ENCODE assay signal across 9 cellular contexts in the genomic region with DNA sequence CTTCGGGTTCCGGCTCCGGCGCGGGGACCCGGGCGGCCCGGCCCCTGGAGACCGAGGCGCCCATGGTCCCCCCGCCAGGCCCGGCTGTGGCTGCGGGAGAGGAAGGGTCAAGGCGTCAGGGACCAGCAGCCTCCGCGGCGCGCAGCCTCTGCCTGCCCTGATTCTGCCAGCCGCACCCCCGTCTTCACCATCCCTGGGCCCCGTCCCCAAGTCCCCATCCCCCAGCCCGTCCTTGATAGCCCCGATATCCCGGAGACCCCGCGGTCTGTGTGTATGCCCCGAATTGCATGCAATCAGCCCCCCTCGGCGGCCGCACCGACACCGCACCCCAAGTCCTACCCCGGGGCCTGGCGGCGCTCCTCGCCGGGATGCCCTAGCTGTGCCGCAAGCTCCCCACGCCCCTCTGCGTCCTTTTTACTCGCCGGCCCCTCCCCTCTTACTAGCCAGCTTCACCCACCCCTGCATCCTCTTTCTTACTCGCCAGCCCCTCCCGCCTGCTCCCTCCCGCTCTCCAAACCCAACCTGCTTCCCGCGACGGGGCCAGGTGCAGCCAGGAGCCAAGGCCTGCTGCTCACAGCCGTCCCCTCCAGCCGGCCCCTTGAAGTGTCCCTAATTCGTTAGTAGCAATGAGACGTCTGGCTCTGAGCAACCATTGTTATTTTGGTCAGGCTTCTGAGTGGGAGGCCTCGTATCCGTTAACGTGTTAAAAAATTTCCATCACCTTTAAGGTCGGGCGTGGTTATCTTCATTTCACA. TPM values are rescaled to one million over a fixed set of nuclear protein-coding genes. Genes with fewer than 3 reads are reported as not detected.
A peak's percentile ranks its signal among the peaks of the same experiment; 100 is the strongest.
DNase-seq lines count a peak whose midpoint lies in the region; ATAC-seq, FAIRE-seq and TF ChIP-seq lines count a peak whose summit lies in the region.
"Had no signal": no experiment of that assay in that cellular context is flagged by ENCODE, and none has a peak within 500 bp of the region (broad histone marks: within the 10 kb centered on the region; RNA-seq: fewer than 3 reads in every experiment).

A gene with protein sequence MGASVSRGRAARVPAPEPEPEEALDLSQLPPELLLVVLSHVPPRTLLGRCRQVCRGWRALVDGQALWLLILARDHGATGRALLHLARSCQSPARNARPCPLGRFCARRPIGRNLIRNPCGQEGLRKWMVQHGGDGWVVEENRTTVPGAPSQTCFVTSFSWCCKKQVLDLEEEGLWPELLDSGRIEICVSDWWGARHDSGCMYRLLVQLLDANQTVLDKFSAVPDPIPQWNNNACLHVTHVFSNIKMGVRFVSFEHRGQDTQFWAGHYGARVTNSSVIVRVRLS (minus strand): TSS at position 386 of the 755 bp plus-strand sequence. CDS start 322 bp downstream, at position 64.

- POLR2A ChIA-PET in HepG2 (lab: Yijun Ruan, JAX): no interaction called here

- no peaks in the 10 kb centered on the region for H3K9me3 ChIP-seq in Peyer's patch
- no peaks in the 10 kb centered on the region for H3K9me3 ChIP-seq in HepG2 (ENCODE audit: low read length)

- H3K36me3 ChIP-seq in Peyer's patch (no peaks in the 10 kb centered on the region), HepG2 (replicated peaks in 1 of 2; ENCODE audit: control insufficient read depth in 1 of 2, insufficient read depth in 2 of 2, low read length in 2 of 2) (no peaks in the 10 kb centered on the region)

- peaks cover 15% of the 10 kb centered on the region for H3K27me3 Mint-ChIP-seq in stimulated activated naive CD8-positive, alpha-beta T cell treated with anti-CD3 and anti-CD28 coated beads, Interleukin-15, amount 100 ng/mL, for 72 hours

- CTCF ChIA-PET in HepG2 (lab: Yijun Ruan, JAX; ENCODE audit: low intra/inter-chr PET ratio, low total read pairs): no interaction called here

- no peak for TF ChIP-seq RAD21 in HepG2 (CRISPR knock-in tag; IDR thresholded peaks at IDR 0.05)

- no peak within 1 kb of the TSS for H3K27ac Mint-ChIP-seq in stimulated activated naive CD8-positive, alpha-beta T cell treated with anti-CD3 and anti-CD28 coated beads, Interleukin-15, amount 100 ng/mL, for 72 hours

- H3K27me3 ChIP-seq in Peyer's patch (peaks cover 0 to 6% of the 10 kb centered on the region in 2 donors), HepG2 (ENCODE audit: control insufficient read depth in 1 of 2, insufficient read depth in 2 of 2, low read length in 2 of 2) (no peaks in the 10 kb centered on the region; a peak in 1 of 5 replicates)

- peak within 1 kb of the TSS; percentile 99 for H3K4me2 ChIP-seq in HepG2 (ENCODE audit: low read depth, low read length)

- TF ChIP-seq CTCF in Peyer's patch (IDR thresholded peaks at IDR 0.05) (no peak), coronary artery (IDR thresholded peaks at IDR 0.05) (no peak), HepG2 (CRISPR knock-in tag; IDR thresholded peaks at IDR 0.05) (no peak)

- WGBS in HepG2 (ENCODE audit: low lambda C conversion rate): 67% methylated on average over 40 of the region's 57 CpGs

- DNase-seq in stimulated activated CD4-positive, alpha-beta T cell treated with anti-CD3 and anti-CD28 coated beads, Interleukin-12 subunit alpha, Interleukin-12 subunit beta, amount 100 ng/mL, for 4 hours: peak; percentile 2
- DNase-seq in stimulated activated CD4-positive, alpha-beta T cell treated with anti-CD3 and anti-CD28 coated beads, Interleukin-2, amount 100 ng/mL, for 48 hours: no peak
- DNase-seq in Peyer's patch: peak in 1 of 3 donors; percentile 46
- no peak for DNase-seq in coronary artery (ENCODE audit: low spot score)
- DNase-seq in HepG2 (ENCODE audit: low spot score): no peak
- DNase-seq in stimulated activated naive CD8-positive, alpha-beta T cell treated with anti-CD3 and anti-CD28 coated beads, Interleukin-15, amount 100 ng/mL, for 72 hours: peak in 1 of 2 donors; percentile 23
- no peak for DNase-seq in AG08396 (ENCODE audit: low spot score)

- peak within 1 kb of the TSS in 3 of 4 donors; percentile 25 to 35 (median 28) for H3K27ac ChIP-seq in Peyer's patch
- H3K27ac ChIP-seq in coronary artery: peak within 1 kb of the TSS; percentile 41 to 77
- peak within 1 kb of the TSS; percentile 56 for H3K27ac ChIP-seq in HepG2 (ENCODE audit: extremely low read length, insufficient read depth, low read length)

- H3K4me1 Mint-ChIP-seq in stimulated activated naive CD8-positive, alpha-beta T cell treated with anti-CD3 and anti-CD28 coated beads, Interleukin-15, amount 100 ng/mL, for 72 hours: peaks cover 21% of the 10 kb centered on the region

- peak within 1 kb of the TSS; percentile 29 to 67 (median 60) for H3K4me3 ChIP-seq in Peyer's patch
- H3K4me3 ChIP-seq in coronary artery: peak within 1 kb of the TSS; percentile 97
- peak within 1 kb of the TSS; percentile 48 to 68 (median 59) for H3K4me3 ChIP-seq in HepG2 (replicated peaks in 1 of 3; ENCODE audit: insufficient read depth in 1 of 3, low read depth in 2 of 3, low read length in 3 of 3)

- H2AFZ ChIP-seq in HepG2 (ENCODE audit: low read length): no peak within 1 kb of the TSS

- intact Hi-C loops in HepG2 (cut with micrococcal nuclease; ENCODE audit: unreplicated experiment): no loop called here

- FAIRE-seq in HepG2 (lab: Jason Lieb, UNC): no peak
- FAIRE-seq: colon had no signal

- in situ Hi-C loops in HepG2 (cut with HindIII; ENCODE audit: extremely low pct_ligation_motif_present, low pct_unique_long_range_greater_than_20kb): loop anchor here (5.0 kb wide), 1 partner anchor 55 kb away; no protein-coding TSS in a partner anchor

- no peak for TF ChIP-seq EP300 in HepG2 (IDR thresholded peaks at IDR 0.05; ENCODE audit: low read depth in 2 of 2, low read length in 2 of 2)
- TF ChIP-seq EP300 in HepG2 (CRISPR knock-in tag; IDR thresholded peaks at IDR 0.05; ENCODE audit: borderline replicate concordance): no peak

- BruUV-seq in HepG2 (replicated peaks; lab: Mats Ljungman, UMichigan): no TSS peak

- no peaks in the 10 kb centered on the region for H3K9me3 Mint-ChIP-seq in stimulated activated naive CD8-positive, alpha-beta T cell treated with anti-CD3 and anti-CD28 coated beads, Interleukin-15, amount 100 ng/mL, for 72 hours

- no peak for TF ChIP-seq POLR2A in Peyer's patch (IDR thresholded peaks at IDR 0.05)
- no peak for TF ChIP-seq POLR2A in HepG2 (IDR thresholded peaks at IDR 0.05; ENCODE audit: insufficient read depth in 1 of 2, low read depth in 2 of 2, low read length in 2 of 2)

- H3K4me1 ChIP-seq in Peyer's patch: peaks cover 0 to 20% (median 9%) of the 10 kb centered on the region in 4 donors
- H3K4me1 ChIP-seq in HepG2 (ENCODE audit: insufficient read depth, low read length): peaks cover 44% of the 10 kb centered on the region

- H3K9ac ChIP-seq in HepG2 (ENCODE audit: insufficient read depth, low read depth, low read length): no peak within 1 kb of the TSS

- H3K4me3 Mint-ChIP-seq in stimulated activated naive CD8-positive, alpha-beta T cell treated with anti-CD3 and anti-CD28 coated beads, Interleukin-15, amount 100 ng/mL, for 72 hours: peak within 1 kb of the TSS; percentile 82 to 87

- ATAC-seq in HepG2 (no peak; the same call in 2 of the 3 replicates), HG02798 (IDR thresholded peaks at IDR 0.05; ENCODE audit: poor library complexity, unreplicated experiment) (no peak)
- no peak for ATAC-seq in stimulated activated naive CD8-positive, alpha-beta T cell treated with anti-CD3 and anti-CD28 coated beads, Interleukin-15, amount 100 ng/mL, for 72 hours

- no peaks in the 10 kb centered on the region for H4K20me1 ChIP-seq in HepG2 (ENCODE audit: insufficient read depth, low read length)

- H3K79me2 ChIP-seq in HepG2 (ENCODE audit: insufficient read depth, low read length): no peaks in the 10 kb centered on the region

TF ChIP-seq in HepG2, 621 proteins besides CTCF, POLR2A, EP300 and RAD21 (continues in another document):
- TF ChIP-seq, protein P1, sequence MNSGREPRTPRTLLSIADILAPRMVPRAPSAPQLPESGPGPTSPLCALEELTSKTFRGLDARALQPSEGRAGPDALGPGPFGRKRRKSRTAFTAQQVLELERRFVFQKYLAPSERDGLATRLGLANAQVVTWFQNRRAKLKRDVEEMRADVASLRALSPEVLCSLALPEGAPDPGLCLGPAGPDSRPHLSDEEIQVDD (CRISPR knock-in tag; IDR thresholded peaks at IDR 0.05; ENCODE audit: borderline replicate concordance): no peak
- TF ChIP-seq ZNF296 (CRISPR knock-in tag; conservative IDR thresholded peaks at IDR 0.05) (no peak), ZSCAN25 (CRISPR knock-in tag; IDR thresholded peaks at IDR 0.05) (peak; percentile 54; the same call in 1 of the 2 replicates)
- TF ChIP-seq, protein P2, sequence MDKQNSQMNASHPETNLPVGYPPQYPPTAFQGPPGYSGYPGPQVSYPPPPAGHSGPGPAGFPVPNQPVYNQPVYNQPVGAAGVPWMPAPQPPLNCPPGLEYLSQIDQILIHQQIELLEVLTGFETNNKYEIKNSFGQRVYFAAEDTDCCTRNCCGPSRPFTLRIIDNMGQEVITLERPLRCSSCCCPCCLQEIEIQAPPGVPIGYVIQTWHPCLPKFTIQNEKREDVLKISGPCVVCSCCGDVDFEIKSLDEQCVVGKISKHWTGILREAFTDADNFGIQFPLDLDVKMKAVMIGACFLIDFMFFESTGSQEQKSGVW (CRISPR knock-in tag; IDR thresholded peaks at IDR 0.05; ENCODE audit: borderline replicate concordance): no peak

RNA-seq across cellular contexts. Expression of the gene that starts here (rescaled TPM):
- total RNA-seq in Peyer's patch (10 to 100 TPM in 1 of 4 donors, 1 to 10 TPM in 3; 1.2 to 12.4 (median 3.6) TPM), HepG2 (2016; rRNA removed; fragmentation: Illumina TruSeq; extraction: Trizol) (0.15 and 0.49 TPM in 2 replicates)
- 0.20 and 0.26 TPM in 2 replicates for total RNA-seq in HepG2 (2016; cell fraction: cytosol; rRNA removed; fragmentation: Illumina TruSeq; extraction: Trizol; ENCODE audit: low read depth)
- total RNA-seq in HepG2 (2016; cell fraction: insoluble cytoplasmic fraction; rRNA removed; fragmentation: Illumina TruSeq; extraction: Trizol): 0.27 and 0.35 TPM in 2 replicates
- 0.17 and 0.34 TPM in 2 replicates for total RNA-seq in HepG2 (2016; cell fraction: membrane; rRNA removed; fragmentation: Illumina TruSeq; extraction: Trizol)
- not detected in 2 replicates for total RNA-seq in HepG2 (2016; cell fraction: nucleus; rRNA removed; fragmentation: Illumina TruSeq; extraction: Trizol)
- 2.0 and 2.8 TPM in 2 replicates for polyA plus RNA-seq in HepG2 (2011; rRNA removed)
- polyA plus RNA-seq in HepG2 (2011; cell fraction: cytosol; rRNA removed): 1.7 and 2.8 TPM in 2 replicates
- polyA plus RNA-seq in HepG2 (2011; cell fraction: nucleus; rRNA removed): 1.4 and 1.7 TPM in 2 replicates
- polyA plus RNA-seq in HepG2 (2012): 0.99 and 1.1 TPM in 2 replicates
- 0.10 TPM in 1 of 2 replicates, not detected in the other for polyA plus RNA-seq in HepG2 (2016; cell fraction: cytosol; fragmentation: Illumina TruSeq; extraction: Trizol; ENCODE audit: low read depth)
- 0.73 and 1.2 TPM in 2 replicates for polyA plus RNA-seq in HepG2 (2016; cell fraction: insoluble cytoplasmic fraction; fragmentation: Illumina TruSeq; extraction: Trizol; ENCODE audit: low read depth)
- 0.48 TPM in 2 replicates for polyA plus RNA-seq in HepG2 (2016; cell fraction: membrane; fragmentation: Illumina TruSeq; extraction: Trizol; ENCODE audit: low read depth)
- 0.53 and 1.7 TPM in 2 replicates for polyA plus RNA-seq in HepG2 (2016; cell fraction: nucleus; fragmentation: Illumina TruSeq; extraction: Trizol; ENCODE audit: insufficient read depth, low read depth)
- polyA minus RNA-seq in HepG2 (2011; rRNA and poly(A)+ RNA removed; ENCODE audit: low replicate concordance): 0.23 and 2.3 TPM in 2 replicates
- polyA minus RNA-seq in HepG2 (2011; cell fraction: cytosol; rRNA and poly(A)+ RNA removed): not detected in 2 replicates
- polyA minus RNA-seq in HepG2 (2011; cell fraction: nucleus; rRNA and poly(A)+ RNA removed): 0.26 and 1.9 TPM in 2 replicates
